Comparison of ENCODE assay signal across 7 cellular contexts in the genomic region with DNA sequence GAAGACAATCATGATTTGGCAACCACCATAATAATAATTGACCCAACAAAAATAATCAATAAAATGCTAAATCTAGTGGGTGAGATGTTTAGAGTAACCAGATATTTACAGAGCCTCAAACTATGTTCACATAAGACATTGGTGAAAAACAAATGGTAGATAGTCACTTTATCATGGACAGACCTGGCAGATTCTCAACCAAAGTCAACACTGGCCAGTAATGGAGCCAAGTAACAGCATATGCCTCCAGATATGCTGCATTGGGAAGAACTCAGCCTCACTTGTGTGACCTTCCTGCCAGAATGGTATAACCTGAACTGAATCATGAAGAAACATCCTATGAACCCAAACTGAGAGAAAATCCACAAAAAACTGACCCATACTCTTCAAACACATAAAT. TPM values are rescaled to one million over a fixed set of nuclear protein-coding genes. Genes with fewer than 3 reads are reported as not detected.
"Had no signal": no experiment of that assay in that cellular context is flagged by ENCODE, and none has a peak within 500 bp of the region (broad histone marks: within the 10 kb centered on the region; RNA-seq: fewer than 3 reads in every experiment).

No MANE protein-coding gene starts in this region.

RNA-seq across cellular contexts. Expression of a gene that starts 53.8 kb away (rescaled TPM):
- total RNA-seq: activated B cell treated with CpG ODN at 0.5 μM for 24 hours; activated CD4-positive, alpha-beta T cell treated with anti-CD3 and anti-CD28 coated beads for 36 hours; activated CD4-positive, alpha-beta T cell treated with anti-CD3 and anti-CD28 coated beads, Interleukin-2, amount 10 ng/mL, durations not matched to agents 24 days and 14 days; activated CD8-positive, alpha-beta memory T cell treated with anti-CD3 and anti-CD28 coated beads for 36 hours; activated CD8-positive, alpha-beta T cell treated with anti-CD3 and anti-CD28 coated beads for 36 hours; T-helper 17 cell; WTC11 had no signal
